Comparison of ENCODE assay signal across 8 cellular contexts in genomic region chr20:4973330-4974097, GRCh38. TPM values are rescaled to one million over a fixed set of nuclear protein-coding genes. Genes with fewer than 3 reads are reported as not detected.
A peak's percentile ranks its signal among the peaks of the same experiment; 100 is the strongest.
DNase-seq lines count a peak whose midpoint lies in the region; ATAC-seq and TF ChIP-seq lines count a peak whose summit lies in the region.

No MANE protein-coding gene starts in this region.

- DNase-seq in activated CD4-positive, CD25-positive, alpha-beta regulatory T cell (lab: John Stamatoyannopoulos, UW), result no peak
- DNase-seq in SJSA1 (ENCODE audit: low read depth in 1 of 2, low spot score in 2 of 2), result peak; percentile 68 to 72
- peak; percentile 68 to 86 for DNase-seq in cardiac fibroblast (ENCODE audit: low read depth in 2 of 2)
- DNase-seq in lung microvascular endothelial cell (ENCODE audit: low read depth in 2 of 2), result peak; percentile 86 to 88
- peak; percentile 72 to 77 for DNase-seq in stimulated activated naive CD8-positive, alpha-beta T cell treated with anti-CD3 and anti-CD28 coated beads, Interleukin-15, amount 100 ng/mL, for 72 hours
- DNase-seq in NCI-H748 (lab: John Stamatoyannopoulos, UW; ENCODE audit: unreplicated experiment), result no peak

- H3K27ac ChIP-seq in SJSA1, result peak overlapping the region; percentile 42

- ATAC-seq in activated CD4-positive, CD25-positive, alpha-beta regulatory T cell treated with anti-CD3 and anti-CD28 coated beads, Interleukin-2, amount 50 U/mL, for 24 hours, result peak; percentile 76 to 77
- peak; percentile 82 for ATAC-seq in HG03045 (IDR thresholded peaks at IDR 0.05; ENCODE audit: unreplicated experiment)
- ATAC-seq in stimulated activated naive CD8-positive, alpha-beta T cell treated with anti-CD3 and anti-CD28 coated beads, Interleukin-15, amount 100 ng/mL, for 72 hours, result peak; percentile 93

- H3K36me3 ChIP-seq in SJSA1, result peaks cover 5% of the 10 kb centered on the region

- H3K9me3 Mint-ChIP-seq in stimulated activated naive CD8-positive, alpha-beta T cell treated with anti-CD3 and anti-CD28 coated beads, Interleukin-15, amount 100 ng/mL, for 72 hours, result no peaks in the 10 kb centered on the region

- no peaks in the 10 kb centered on the region for H3K27me3 ChIP-seq in SJSA1 (replicated peaks)

- H3K27me3 Mint-ChIP-seq in stimulated activated naive CD8-positive, alpha-beta T cell treated with anti-CD3 and anti-CD28 coated beads, Interleukin-15, amount 100 ng/mL, for 72 hours, result no peaks in the 10 kb centered on the region

- H3K4me3 Mint-ChIP-seq in stimulated activated naive CD8-positive, alpha-beta T cell treated with anti-CD3 and anti-CD28 coated beads, Interleukin-15, amount 100 ng/mL, for 72 hours, result peak overlapping the region; percentile 40 to 85

- H3K4me1 Mint-ChIP-seq in stimulated activated naive CD8-positive, alpha-beta T cell treated with anti-CD3 and anti-CD28 coated beads, Interleukin-15, amount 100 ng/mL, for 72 hours, result peaks cover 38% of the 10 kb centered on the region

- no peaks in the 10 kb centered on the region for H3K9me3 ChIP-seq in SJSA1 (replicated peaks)

- no peak for TF ChIP-seq CTCF in cardiac fibroblast (IDR thresholded peaks at IDR 0.05; ENCODE audit: low read depth, low read length)

- peak overlapping the region; percentile 98 for H3K27ac Mint-ChIP-seq in stimulated activated naive CD8-positive, alpha-beta T cell treated with anti-CD3 and anti-CD28 coated beads, Interleukin-15, amount 100 ng/mL, for 72 hours

- H3K4me1 ChIP-seq in SJSA1 (replicated peaks), result peaks cover 16% of the 10 kb centered on the region

- H3K4me3 ChIP-seq in SJSA1 (peak overlapping the region; percentile 23), cardiac fibroblast (replicated peaks in 1 of 2; ENCODE audit: low read depth in 2 of 2, low read length in 2 of 2) (peak overlapping the region in 1 of 2 donors; percentile 32)

RNA-seq across cellular contexts. Expression of gene SLC23A2, which starts 27.8 kb away (rescaled TPM):
- total RNA-seq in SJSA1 (2014; rRNA removed; shearing (Covaris generic)), result 5.9 and 10.4 TPM in 2 replicates
- 13.1 and 14.7 TPM in 2 replicates for total RNA-seq in lung microvascular endothelial cell

Comparison
In these comparisons a context has a peak if more than half of its experiments do, and no peak if none do; other contexts are left out.
1. DNase-seq: peak in SJSA1 (2 of 2), cardiac fibroblast (2 of 2), lung microvascular endothelial cell (2 of 2) and stimulated activated naive CD8-positive, alpha-beta T cell treated with anti-CD3 and anti-CD28 coated beads, Interleukin-15, amount 100 ng/mL, for 72 hours (2 of 2); none in activated CD4-positive, CD25-positive, alpha-beta regulatory T cell (0 of 4) and NCI-H748 (single experiment).
2. Peak in every context shown above with its lines, with median percentiles within 50 percentile points of each other: ATAC-seq.